In genomic region chr21:29124645-29125044, GRCh38 we compare ENCODE assay signal across 15 cellular contexts. TPM values are rescaled to one million over a fixed set of nuclear protein-coding genes. Genes with fewer than 3 reads are reported as not detected.
DNase-seq lines count a peak whose midpoint lies in the region; ATAC-seq lines count a peak whose summit lies in the region.
"Had no signal": no experiment of that assay in that cellular context is flagged by ENCODE, and none has a peak within 500 bp of the region (broad histone marks: within the 10 kb centered on the region; RNA-seq: fewer than 3 reads in every experiment).

No MANE protein-coding gene starts in this region.

- H3K27me3 ChIP-seq in Karpas-422 (ENCODE audit: low read length) = no peaks in the 10 kb centered on the region

- ATAC-seq in GM18511 (IDR thresholded peaks at IDR 0.05; ENCODE audit: unreplicated experiment) (peak; percentile 34), HG02610 (IDR thresholded peaks at IDR 0.05; ENCODE audit: unreplicated experiment) (peak; percentile 27), GM21717 (IDR thresholded peaks at IDR 0.05; ENCODE audit: unreplicated experiment) (no peak)
- ATAC-seq in stimulated activated memory B cell treated with anti-CD40 and anti-IgM and Interleukin-4, amounts not matched to agents 10 μg/mL and 1 μg/mL and 100 μg/mL, for 72 hours = no peak
- ATAC-seq: GM23338 had no signal

- H3K27ac Mint-ChIP-seq in stimulated activated memory B cell treated with anti-CD40 and anti-IgM and Interleukin-4, amounts not matched to agents 10 μg/mL and 1 μg/mL and 100 μg/mL, for 72 hours = peak overlapping the region; percentile 76
- H3K27ac Mint-ChIP-seq: GM23338; T-helper 1 cell treated with Interleukin-12 subunit alpha and Interleukin-12 subunit beta and Interleukin-4 antibody, amounts not matched to agents 30 μg/mL and 1 μg/mL, for 36 hours had no signal

- H3K4me2 ChIP-seq in Karpas-422 (ENCODE audit: low read depth, low read length, poor library complexity, severe bottlenecking) = peak overlapping the region; percentile 66
- H3K4me2 ChIP-seq: GM23338 had no signal

- no peak for DNase-seq in Karpas-422
- DNase-seq in NCI-H510A treated with DMSO at 0.1 percent for 48 hours (lab: John Stamatoyannopoulos, UW) = no peak
- no peak for DNase-seq in activated T-cell treated with anti-CD3 and anti-CD28 coated beads, Interleukin-2, amount 50 U/mL, for 48 hours
- DNase-seq: IMR-90, NCI-H1694, NCI-H2107, NCI-H446, NCI-H748 treated with DMSO at 0.1 percent for 48 hours, SHP77 had no signal

- H3K27me3 Mint-ChIP-seq in stimulated activated memory B cell treated with anti-CD40 and anti-IgM and Interleukin-4, amounts not matched to agents 10 μg/mL and 1 μg/mL and 100 μg/mL, for 72 hours = no peaks in the 10 kb centered on the region

- H3K4me3 ChIP-seq in Karpas-422 (ENCODE audit: low read length) = peak overlapping the region; percentile 10; the same call in 1 of the 2 replicates
- H3K4me3 ChIP-seq: GM23338 had no signal

- H3K4me3 Mint-ChIP-seq in stimulated activated memory B cell treated with anti-CD40 and anti-IgM and Interleukin-4, amounts not matched to agents 10 μg/mL and 1 μg/mL and 100 μg/mL, for 72 hours = no peak overlapping the region
- H3K4me3 Mint-ChIP-seq: GM23338; T-helper 1 cell treated with Interleukin-12 subunit alpha and Interleukin-12 subunit beta and Interleukin-4 antibody, amounts not matched to agents 30 μg/mL and 1 μg/mL, for 36 hours had no signal

- H3K9me3 Mint-ChIP-seq in stimulated activated memory B cell treated with anti-CD40 and anti-IgM and Interleukin-4, amounts not matched to agents 10 μg/mL and 1 μg/mL and 100 μg/mL, for 72 hours = peaks cover 3% of the 10 kb centered on the region
- H3K9me3 Mint-ChIP-seq: GM23338; T-helper 1 cell treated with Interleukin-12 subunit alpha and Interleukin-12 subunit beta and Interleukin-4 antibody, amounts not matched to agents 30 μg/mL and 1 μg/mL, for 36 hours had no signal

- H3K9me3 ChIP-seq in Karpas-422 (ENCODE audit: low read length) = no peaks in the 10 kb centered on the region

- peaks cover 13% of the 10 kb centered on the region for H3K36me3 Mint-ChIP-seq in stimulated activated memory B cell treated with anti-CD40 and anti-IgM and Interleukin-4, amounts not matched to agents 10 μg/mL and 1 μg/mL and 100 μg/mL, for 72 hours

- peak overlapping the region; percentile 90 for H3K27ac ChIP-seq in Karpas-422 (ENCODE audit: low read length)

- H3K79me2 ChIP-seq in Karpas-422 (ENCODE audit: low read length) = peaks cover 38% of the 10 kb centered on the region

- no peaks in the 10 kb centered on the region for H3K9me2 ChIP-seq in Karpas-422 (replicated peaks; ENCODE audit: insufficient read depth, low read length)

- peaks cover 72% of the 10 kb centered on the region for H3K4me1 ChIP-seq in Karpas-422 (ENCODE audit: low read length)

- H3K4me1 Mint-ChIP-seq in stimulated activated memory B cell treated with anti-CD40 and anti-IgM and Interleukin-4, amounts not matched to agents 10 μg/mL and 1 μg/mL and 100 μg/mL, for 72 hours = peaks cover 50% of the 10 kb centered on the region
- H3K4me1 Mint-ChIP-seq: GM23338 had no signal

- no peaks in the 10 kb centered on the region for H3K36me3 ChIP-seq in Karpas-422 (ENCODE audit: insufficient read depth, low read length)

- no peak overlapping the region for H2AFZ ChIP-seq in Karpas-422 (ENCODE audit: low read length)
- H2AFZ ChIP-seq: GM23338 had no signal

- peak overlapping the region; percentile 4; the same call in 1 of the 2 replicates for H3K9ac ChIP-seq in Karpas-422 (ENCODE audit: low read length)

- H4K20me1 ChIP-seq in Karpas-422 (ENCODE audit: insufficient read depth, low read depth, low read length) = no peaks in the 10 kb centered on the region

RNA-seq across cellular contexts. Expression of gene MAP3K7CL, which starts 5.8 kb away (rescaled TPM):
- total RNA-seq in Karpas-422 (2014; rRNA removed; shearing (Covaris generic); ENCODE audit: low replicate concordance) = 34.8 and 38.3 TPM in 2 replicates

RNA-seq across cellular contexts. Expression of gene CCT8, which starts 51.2 kb away (rescaled TPM):
- total RNA-seq in Karpas-422 (2014; rRNA removed; shearing (Covaris generic); ENCODE audit: low replicate concordance) = 242 and 276 TPM in 2 replicates

Comparison
In these comparisons a context has a peak if more than half of its experiments do, and no peak if none do; other contexts are left out.
1. ATAC-seq: peak in GM18511 (single experiment) and HG02610 (single experiment); none in stimulated activated memory B cell treated with anti-CD40 and anti-IgM and Interleukin-4, amounts not matched to agents 10 μg/mL and 1 μg/mL and 100 μg/mL, for 72 hours (single experiment) and GM21717 (single experiment).